12 cellular contexts compared by ENCODE assay signal in the genomic region with DNA sequence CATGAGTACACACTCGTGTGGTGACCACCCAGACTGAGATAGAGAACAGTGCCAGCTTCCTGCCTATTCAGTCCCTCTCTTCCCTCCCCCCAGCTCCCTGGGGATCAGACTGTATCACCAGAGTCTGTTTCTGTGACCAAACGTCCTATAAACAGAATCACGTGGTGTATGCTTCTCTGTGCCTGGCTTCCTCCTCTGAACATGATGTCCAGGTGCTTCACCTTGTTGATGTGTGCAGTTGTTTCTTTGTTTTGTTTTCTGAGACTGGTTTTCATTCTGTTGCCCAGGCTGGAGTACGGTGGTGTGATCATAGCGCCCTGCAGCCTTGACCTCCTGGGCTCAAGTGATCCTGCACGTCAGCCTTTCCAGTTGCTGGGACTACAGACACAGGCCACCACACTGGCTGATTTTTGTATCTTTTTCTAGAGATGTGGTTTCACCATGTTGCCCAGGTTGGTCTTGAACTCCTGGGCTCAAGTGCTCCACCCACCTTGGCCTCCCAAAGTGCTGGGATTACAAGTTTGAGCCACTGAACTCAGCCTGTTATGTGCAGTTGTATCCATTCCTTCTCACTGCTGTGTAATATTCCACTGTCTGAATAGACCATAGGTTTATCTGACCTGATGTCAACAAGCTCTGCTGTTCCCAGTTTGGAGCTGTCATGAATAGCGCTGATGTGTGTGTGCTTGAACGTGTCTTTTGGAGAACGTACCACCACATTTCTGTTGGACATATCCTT. TPM values are rescaled to one million over a fixed set of nuclear protein-coding genes. Genes with fewer than 3 reads are reported as not detected.
DNase-seq lines count a peak whose midpoint lies in the region; ATAC-seq, FAIRE-seq and TF ChIP-seq lines count a peak whose summit lies in the region.
"Had no signal": no experiment of that assay in that cellular context is flagged by ENCODE, and none has a peak within 500 bp of the region (broad histone marks: within the 10 kb centered on the region; RNA-seq: fewer than 3 reads in every experiment).

No MANE protein-coding gene starts in this region.

- H4K20me1 ChIP-seq in IMR-90 (ENCODE audit: insufficient read depth, low read length): no peaks in the 10 kb centered on the region

- no peak overlapping the region for H4K5ac ChIP-seq in IMR-90 (ENCODE audit: low read depth, low read length)

- no peaks in the 10 kb centered on the region for H3K9me3 ChIP-seq in IMR-90 (ENCODE audit: control insufficient read depth, insufficient read depth, low read length)

- no peaks in the 10 kb centered on the region for H3K9me3 Mint-ChIP-seq in natural killer cell treated with Interleukin-12 subunit alpha and Interleukin-12 subunit beta and Interleukin-15 and Interleukin-18, amount 100 ng/mL, for 72 hours
- H3K9me3 Mint-ChIP-seq in stimulated activated naive CD8-positive, alpha-beta T cell treated with anti-CD3 and anti-CD28 coated beads, Interleukin-15, amount 100 ng/mL, for 72 hours: no peaks in the 10 kb centered on the region

- in situ Hi-C loops in IMR-90 (cut with MboI; ENCODE audit: low sequenced_read_pairs): loop anchor here (5.0 kb wide), 1 partner anchor 48 kb away; no protein-coding TSS in a partner anchor

- H3K14ac ChIP-seq in IMR-90 (replicated peaks; ENCODE audit: low read depth, low read length): no peak overlapping the region

- H3K56ac ChIP-seq in IMR-90 (ENCODE audit: extremely low read depth, insufficient read depth, low read length): no peak overlapping the region

- peak; percentile 55 for DNase-seq in GM10248 (ENCODE audit: extremely low spot score)
- DNase-seq in IMR-90: no peak
- peak; percentile 79 for DNase-seq in germinal center (ENCODE audit: low spot score)
- DNase-seq in natural killer cell treated with Interleukin-12 subunit alpha and Interleukin-12 subunit beta and Interleukin-15 and Interleukin-18, amount 100 ng/mL, for 72 hours (ENCODE audit: low spot score): no peak
- DNase-seq in NCI-H82 (lab: John Stamatoyannopoulos, UW): no peak
- no peak for DNase-seq in stimulated activated naive CD8-positive, alpha-beta T cell treated with anti-CD3 and anti-CD28 coated beads, Interleukin-15, amount 100 ng/mL, for 72 hours
- no peak for DNase-seq in H54 (ENCODE audit: insufficient read length, low spot score)
- DNase-seq: hippocampal formation had no signal

- peaks cover 16% of the 10 kb centered on the region for H3K9me1 ChIP-seq in IMR-90 (ENCODE audit: insufficient read depth, low read length)

- peaks cover 0 to 5% of the 10 kb centered on the region in 2 experiments; a peak in 2 of 4 replicates for H3K79me1 ChIP-seq in IMR-90 (ENCODE audit: low read depth in 1 of 2, low read length in 2 of 2)

- no peaks in the 10 kb centered on the region for H3K36me3 Mint-ChIP-seq in natural killer cell treated with Interleukin-12 subunit alpha and Interleukin-12 subunit beta and Interleukin-15 and Interleukin-18, amount 100 ng/mL, for 72 hours

- no peak for TF ChIP-seq RAD21 in IMR-90 (IDR thresholded peaks at IDR 0.05; ENCODE audit: low read length)

- H3K9ac ChIP-seq in IMR-90 (ENCODE audit: low read depth, low read length): no peak overlapping the region

- H2BK5ac ChIP-seq in IMR-90 (ENCODE audit: low read depth, low read length, poor library complexity, severe bottlenecking): no peak overlapping the region

- H3K36me3 ChIP-seq in IMR-90 (ENCODE audit: control insufficient read depth, insufficient read depth, low read length): no peaks in the 10 kb centered on the region

- no peak overlapping the region for H2AFZ ChIP-seq in IMR-90 (replicated peaks; ENCODE audit: low read length, poor library complexity)

- H3K27me3 ChIP-seq in IMR-90 (ENCODE audit: control insufficient read depth, insufficient read depth, low read length): no peaks in the 10 kb centered on the region

- peaks cover 20% of the 10 kb centered on the region for H3K4me1 ChIP-seq in IMR-90 (ENCODE audit: control insufficient read depth, insufficient read depth, low read length)

- dilution Hi-C loops in IMR-90 (cut with HindIII; ENCODE audit: low sequenced_read_pairs, unreplicated experiment): no loop called here

- peak overlapping the region; percentile 58; the same call in 1 of the 2 replicates for H3K18ac ChIP-seq in IMR-90 (ENCODE audit: low read depth, low read length)

- no peak overlapping the region for H3K4me3 Mint-ChIP-seq in natural killer cell treated with Interleukin-12 subunit alpha and Interleukin-12 subunit beta and Interleukin-15 and Interleukin-18, amount 100 ng/mL, for 72 hours
- peak overlapping the region in 1 of 2 donors; percentile 48 for H3K4me3 Mint-ChIP-seq in stimulated activated naive CD8-positive, alpha-beta T cell treated with anti-CD3 and anti-CD28 coated beads, Interleukin-15, amount 100 ng/mL, for 72 hours

- no peak for TF ChIP-seq CTCF in GM10248 (IDR thresholded peaks at IDR 0.05; ENCODE audit: control extremely low read depth, extremely low read depth, low read depth, missing control alignments)
- no peak for TF ChIP-seq CTCF in IMR-90 (conservative IDR thresholded peaks at IDR 0.05; ENCODE audit: low read depth, low read length)

- CTCF ChIA-PET in GM10248 (lab: Yijun Ruan, JAX): interaction anchor here (1.4 to 6.0 kb wide), 6 partner anchors 9 to 346 kb away, joined by 3 to 48 read pairs (median 6); partner anchors contain the start of gene SOCS1
- CTCF ChIA-PET in IMR-90 (lab: Yijun Ruan, JAX): interaction anchor here (0.7 kb wide), 1 partner anchor 26 kb away, joined by 3 read pairs; no protein-coding TSS in a partner anchor

- H3K4ac ChIP-seq in IMR-90 (ENCODE audit: low read depth, low read length): peak overlapping the region; percentile 32; the same call in 1 of the 2 replicates

- 0 out of 2 replicates have a peak overlapping the region, but pooled peaks have one; percentile 15 for H2BK20ac ChIP-seq in IMR-90 (ENCODE audit: low read depth, low read length)

- intact Hi-C loops in IMR-90 (cut with micrococcal nuclease): no loop called here

- H3K4me1 Mint-ChIP-seq in natural killer cell treated with Interleukin-12 subunit alpha and Interleukin-12 subunit beta and Interleukin-15 and Interleukin-18, amount 100 ng/mL, for 72 hours (ENCODE audit: low read depth in 2 of 2): peaks cover 14 to 28% of the 10 kb centered on the region in 2 donors
- peaks cover 63% of the 10 kb centered on the region for H3K4me1 Mint-ChIP-seq in stimulated activated naive CD8-positive, alpha-beta T cell treated with anti-CD3 and anti-CD28 coated beads, Interleukin-15, amount 100 ng/mL, for 72 hours

- ATAC-seq in GM21390 (IDR thresholded peaks at IDR 0.05; ENCODE audit: unreplicated experiment) (peak; percentile 36), IMR-90 (ENCODE audit: low read depth) (no peak)
- ATAC-seq in natural killer cell treated with Interleukin-12 subunit alpha and Interleukin-12 subunit beta and Interleukin-15 and Interleukin-18, amount 100 ng/mL, for 72 hours: no peak
- no peak for ATAC-seq in stimulated activated naive CD8-positive, alpha-beta T cell treated with anti-CD3 and anti-CD28 coated beads, Interleukin-15, amount 100 ng/mL, for 72 hours

- H3K4me3 ChIP-seq in IMR-90 (ENCODE audit: insufficient read depth, low read depth, low read length): no peak overlapping the region

- H3K27ac ChIP-seq in IMR-90 (ENCODE audit: insufficient read depth, low read length): no peak overlapping the region

- H2AK9ac ChIP-seq in IMR-90 (replicated peaks; ENCODE audit: low read depth, low read length, poor library complexity): no peak overlapping the region

- H2AK5ac ChIP-seq in IMR-90 (ENCODE audit: low read depth, low read length): peak overlapping the region; percentile 44

- no TSS peak for BruUV-seq in IMR-90 (replicated peaks; lab: Mats Ljungman, UMichigan)

- no peak overlapping the region for H3K27ac Mint-ChIP-seq in natural killer cell treated with Interleukin-12 subunit alpha and Interleukin-12 subunit beta and Interleukin-15 and Interleukin-18, amount 100 ng/mL, for 72 hours
- H3K27ac Mint-ChIP-seq in stimulated activated naive CD8-positive, alpha-beta T cell treated with anti-CD3 and anti-CD28 coated beads, Interleukin-15, amount 100 ng/mL, for 72 hours: peak overlapping the region in 1 of 2 donors; percentile 59

- TF ChIP-seq POLR2A in IMR-90 (IDR thresholded peaks at IDR 0.05; ENCODE audit: low read depth, low read length): no peak
- no peak for TF ChIP-seq POLR2A in H54 (IDR thresholded peaks at IDR 0.05; ENCODE audit: low read depth, low read length)

- H3K4me2 ChIP-seq in IMR-90 (ENCODE audit: low read depth, low read length): no peak overlapping the region

- no CpG with 5 or more reads among the region's 9 CpGs for WGBS in IMR-90 (ENCODE audit: extremely low coverage in 2 of 2, insufficient read length in 1 of 2), 2 experiments

- H2BK15ac ChIP-seq in IMR-90 (ENCODE audit: low read depth, low read length): no peak overlapping the region

- POLR2A ChIA-PET in GM10248 (lab: Yijun Ruan, JAX) (interaction anchor here (0.6 to 7.1 kb wide), 2 partner anchors 11 to 55 kb away, joined by 3 to 52 read pairs; partner anchors contain the start of gene SOCS1), IMR-90 (lab: Charles Lee; ENCODE audit: unreplicated experiment) (no interaction called here)

- no peak for FAIRE-seq in H54 (lab: Jason Lieb, UNC)

- no peak overlapping the region for H3K23ac ChIP-seq in IMR-90 (ENCODE audit: low read depth, low read length)

- H4K8ac ChIP-seq in IMR-90 (ENCODE audit: low read depth in 2 of 2, low read length in 2 of 2): no peak overlapping the region

- H4K91ac ChIP-seq in IMR-90 (ENCODE audit: insufficient read depth, low read depth, low read length): no peak overlapping the region

- H2BK120ac ChIP-seq in IMR-90 (ENCODE audit: low read depth, low read length): no peak overlapping the region

- peaks cover 10% of the 10 kb centered on the region in 2 donors for H3K27me3 Mint-ChIP-seq in natural killer cell treated with Interleukin-12 subunit alpha and Interleukin-12 subunit beta and Interleukin-15 and Interleukin-18, amount 100 ng/mL, for 72 hours
- H3K27me3 Mint-ChIP-seq in stimulated activated naive CD8-positive, alpha-beta T cell treated with anti-CD3 and anti-CD28 coated beads, Interleukin-15, amount 100 ng/mL, for 72 hours: no peaks in the 10 kb centered on the region

RNA-seq across cellular contexts. Expression of gene PRM1, which starts 28.9 kb away (rescaled TPM):
- total RNA-seq in IMR-90 (2012; rRNA removed): not detected in 2 replicates
- not detected in 2 replicates for polyA plus RNA-seq in IMR-90 (2012; rRNA removed)
- polyA plus RNA-seq in IMR-90 (2012; cell fraction: cytosol; rRNA removed): not detected in 2 replicates
- not detected in 2 replicates for polyA plus RNA-seq in IMR-90 (2012; cell fraction: nucleus; rRNA removed; ENCODE audit: low replicate concordance)
- total RNA-seq in natural killer cell treated with Interleukin-12 subunit alpha and Interleukin-12 subunit beta and Interleukin-15 and Interleukin-18, amount 100 ng/mL, for 72 hours: not detected
- total RNA-seq: HT-29; T-helper 2 cell treated with Interferon-gamma antibody and Interleukin-4, amounts not matched to agents 100 ng/mL and 5 ng/mL, for 36 hours; temporal lobe had no signal

RNA-seq across cellular contexts. Expression of gene PRM2, which starts 33.8 kb away (rescaled TPM):
- total RNA-seq in IMR-90 (2012; rRNA removed): not detected in 2 replicates
- not detected in 2 replicates for polyA plus RNA-seq in IMR-90 (2012; rRNA removed)
- polyA plus RNA-seq in IMR-90 (2012; cell fraction: cytosol; rRNA removed): not detected in 2 replicates
- polyA plus RNA-seq in IMR-90 (2012; cell fraction: nucleus; rRNA removed; ENCODE audit: low replicate concordance): not detected in 2 replicates
- total RNA-seq in natural killer cell treated with Interleukin-12 subunit alpha and Interleukin-12 subunit beta and Interleukin-15 and Interleukin-18, amount 100 ng/mL, for 72 hours: not detected
- total RNA-seq: HT-29; T-helper 2 cell treated with Interferon-gamma antibody and Interleukin-4, amounts not matched to agents 100 ng/mL and 5 ng/mL, for 36 hours; temporal lobe had no signal

RNA-seq across cellular contexts. Expression of gene RMI2, which starts 35.2 kb away (rescaled TPM):
- total RNA-seq in IMR-90 (2012; rRNA removed): 3.2 and 5.8 TPM in 2 replicates
- polyA plus RNA-seq in IMR-90 (2012; rRNA removed): 4.0 and 5.6 TPM in 2 replicates
- 1.7 and 3.8 TPM in 2 replicates for polyA plus RNA-seq in IMR-90 (2012; cell fraction: cytosol; rRNA removed)
- polyA plus RNA-seq in IMR-90 (2012; cell fraction: nucleus; rRNA removed; ENCODE audit: low replicate concordance): 1.4 and 3.8 TPM in 2 replicates
- total RNA-seq in natural killer cell treated with Interleukin-12 subunit alpha and Interleukin-12 subunit beta and Interleukin-15 and Interleukin-18, amount 100 ng/mL, for 72 hours: 10 to 100 TPM; 11.6 to 15.2 TPM

RNA-seq across cellular contexts. Expression of gene PRM3, which starts 36.6 kb away (rescaled TPM):
- not detected in 2 replicates for total RNA-seq in IMR-90 (2012; rRNA removed)
- not detected in 2 replicates for polyA plus RNA-seq in IMR-90 (2012; rRNA removed)
- not detected in 2 replicates for polyA plus RNA-seq in IMR-90 (2012; cell fraction: cytosol; rRNA removed)
- polyA plus RNA-seq in IMR-90 (2012; cell fraction: nucleus; rRNA removed; ENCODE audit: low replicate concordance): not detected in 2 replicates
- not detected for total RNA-seq in natural killer cell treated with Interleukin-12 subunit alpha and Interleukin-12 subunit beta and Interleukin-15 and Interleukin-18, amount 100 ng/mL, for 72 hours
- total RNA-seq: HT-29; T-helper 2 cell treated with Interferon-gamma antibody and Interleukin-4, amounts not matched to agents 100 ng/mL and 5 ng/mL, for 36 hours; temporal lobe had no signal

RNA-seq across cellular contexts. Expression of gene TNP2, which starts 40.9 kb away (rescaled TPM):
- total RNA-seq in IMR-90 (2012; rRNA removed): not detected in 2 replicates
- not detected in 2 replicates for polyA plus RNA-seq in IMR-90 (2012; rRNA removed)
- not detected in 2 replicates for polyA plus RNA-seq in IMR-90 (2012; cell fraction: cytosol; rRNA removed)
- not detected in 2 replicates for polyA plus RNA-seq in IMR-90 (2012; cell fraction: nucleus; rRNA removed; ENCODE audit: low replicate concordance)
- not detected for total RNA-seq in natural killer cell treated with Interleukin-12 subunit alpha and Interleukin-12 subunit beta and Interleukin-15 and Interleukin-18, amount 100 ng/mL, for 72 hours
- total RNA-seq: HT-29; T-helper 2 cell treated with Interferon-gamma antibody and Interleukin-4, amounts not matched to agents 100 ng/mL and 5 ng/mL, for 36 hours; temporal lobe had no signal

Comparison
In these comparisons a context has a peak if more than half of its experiments do, and no peak if none do; other contexts are left out.
1. DNase-seq: peak in GM10248 (single experiment) and germinal center (single experiment); none in IMR-90 (single experiment), natural killer cell treated with Interleukin-12 subunit alpha and Interleukin-12 subunit beta and Interleukin-15 and Interleukin-18, amount 100 ng/mL, for 72 hours (single experiment), NCI-H82 (single experiment), stimulated activated naive CD8-positive, alpha-beta T cell treated with anti-CD3 and anti-CD28 coated beads, Interleukin-15, amount 100 ng/mL, for 72 hours (0 of 2) and H54 (single experiment).